Comparison of ENCODE assay signal across 27 cellular contexts in genomic region chr1:19375621-19376020, GRCh38.
DNase-seq lines count a peak whose midpoint lies in the region; ATAC-seq and TF ChIP-seq lines count a peak whose summit lies in the region.
"Had no signal": no experiment of that assay in that cellular context is flagged by ENCODE, and none has a peak within 500 bp of the region (broad histone marks: within the 10 kb centered on the region; RNA-seq: fewer than 3 reads in every experiment).

No MANE protein-coding gene starts in this region.

- peaks cover 13% of the 10 kb centered on the region for H3K36me3 Mint-ChIP-seq in activated naive CD4-positive, alpha-beta T cell treated with anti-CD3 and anti-CD28 coated beads, Interleukin-2, amount 50 U/mL, for 24 hours
- peaks cover 25% of the 10 kb centered on the region for H3K36me3 Mint-ChIP-seq in activated naive CD8-positive, alpha-beta T cell treated with anti-CD3 and anti-CD28 coated beads for 36 hours
- peaks cover 0 to 80% (median 8%) of the 10 kb centered on the region in 3 donors for H3K36me3 Mint-ChIP-seq in naive thymus-derived CD8-positive, alpha-beta T cell
- H3K36me3 Mint-ChIP-seq in WTC11, result peaks cover 29% of the 10 kb centered on the region

- no peak overlapping the region for H2AFZ ChIP-seq in hepatocyte
- H2AFZ ChIP-seq: parathyroid adenoma had no signal

- H4K20me1 ChIP-seq in hepatocyte (ENCODE audit: insufficient read depth, poor library complexity, severe bottlenecking), result no peaks in the 10 kb centered on the region

- TF ChIP-seq POLR2A in suprapubic skin (IDR thresholded peaks at IDR 0.05), result no peak

- no peaks in the 10 kb centered on the region for H3K27me3 Mint-ChIP-seq in activated naive CD4-positive, alpha-beta T cell treated with anti-CD3 and anti-CD28 coated beads, Interleukin-2, amount 50 U/mL, for 24 hours
- H3K27me3 Mint-ChIP-seq in activated naive CD8-positive, alpha-beta T cell treated with anti-CD3 and anti-CD28 coated beads for 36 hours, result no peaks in the 10 kb centered on the region
- no peaks in the 10 kb centered on the region for H3K27me3 Mint-ChIP-seq in naive thymus-derived CD8-positive, alpha-beta T cell
- H3K27me3 Mint-ChIP-seq in WTC11 (ENCODE audit: low read depth), result no peaks in the 10 kb centered on the region
- H3K27me3 Mint-ChIP-seq: naive B cell had no signal

- H3K9me3 Mint-ChIP-seq in activated naive CD4-positive, alpha-beta T cell treated with anti-CD3 and anti-CD28 coated beads, Interleukin-2, amount 50 U/mL, for 24 hours, result no peaks in the 10 kb centered on the region
- H3K9me3 Mint-ChIP-seq in activated naive CD8-positive, alpha-beta T cell treated with anti-CD3 and anti-CD28 coated beads for 36 hours, result no peaks in the 10 kb centered on the region
- no peaks in the 10 kb centered on the region for H3K9me3 Mint-ChIP-seq in naive thymus-derived CD8-positive, alpha-beta T cell
- no peaks in the 10 kb centered on the region for H3K9me3 Mint-ChIP-seq in WTC11
- H3K9me3 Mint-ChIP-seq: H9, naive B cell had no signal

- H3K27me3 ChIP-seq in suprapubic skin (no peaks in the 10 kb centered on the region), hepatocyte (no peaks in the 10 kb centered on the region)
- H3K27me3 ChIP-seq: right atrium auricular region, transverse colon had no signal

- H3K9me2 ChIP-seq in hepatocyte (replicated peaks; ENCODE audit: insufficient read depth), result no peaks in the 10 kb centered on the region

- no peak for TF ChIP-seq EP300 in suprapubic skin (IDR thresholded peaks at IDR 0.05)

- H3K79me2 ChIP-seq in hepatocyte, result peaks cover 4% of the 10 kb centered on the region

- peaks cover 37% of the 10 kb centered on the region for H3K4me1 ChIP-seq in suprapubic skin
- H3K4me1 ChIP-seq in hepatocyte (ENCODE audit: insufficient read depth), result peaks cover under 1% of the 10 kb centered on the region
- H3K4me1 ChIP-seq: parathyroid adenoma had no signal

- H3K36me3 ChIP-seq in suprapubic skin (peaks cover 77% of the 10 kb centered on the region), hepatocyte (replicated peaks; ENCODE audit: insufficient read depth, low read depth) (no peaks in the 10 kb centered on the region)

- POLR2A ChIA-PET in naive thymus-derived CD8-positive, alpha-beta T cell (lab: Charles Lee), result no interaction called here
- POLR2A ChIA-PET in WTC11 (lab: Charles Lee), result interaction anchor here (0.6 kb wide), 1 partner anchor 253 kb away, joined by 11 read pairs; no protein-coding TSS in a partner anchor

- DNase-seq in activated naive CD4-positive, alpha-beta T cell (lab: John Stamatoyannopoulos, UW), result no peak
- no peak for DNase-seq in activated naive CD8-positive, alpha-beta T cell treated with anti-CD3 and anti-CD28 coated beads for 36 hours
- DNase-seq in naive thymus-derived CD8-positive, alpha-beta T cell, result no peak
- DNase-seq in suprapubic skin (ENCODE audit: low spot score in 2 of 2) (no peak), hepatocyte (ENCODE audit: low spot score) (no peak), WTC11 (ENCODE audit: low spot score) (no peak)
- no peak for DNase-seq in activated effector memory CD4-positive, alpha-beta T cell treated with anti-CD3 and anti-CD28 coated beads, Interleukin-2, amount 50 U/mL, for 16 hours
- DNase-seq: activated CD4-positive, alpha-beta T cell treated with anti-CD3 and anti-CD28 coated beads, Interleukin-2, amount 50 U/mL, for 48 hours; AML-193; anterior cingulate cortex; GDM1; H9; head of caudate nucleus; left colon; mesendoderm; naive B cell; NCI-H2171; NCI-H524; PC-3; SHP77; stimulated activated CD4-positive, alpha-beta T cell treated with anti-CD3 and anti-CD28 coated beads, Interleukin-4, amount 100 ng/mL, for 4 hours; T1000; transverse colon had no signal

- no peak overlapping the region for H3K4me2 ChIP-seq in hepatocyte

- peaks cover 20% of the 10 kb centered on the region for H3K4me1 Mint-ChIP-seq in activated naive CD4-positive, alpha-beta T cell treated with anti-CD3 and anti-CD28 coated beads, Interleukin-2, amount 50 U/mL, for 24 hours
- H3K4me1 Mint-ChIP-seq in activated naive CD8-positive, alpha-beta T cell treated with anti-CD3 and anti-CD28 coated beads for 36 hours, result peaks cover 30% of the 10 kb centered on the region
- peaks cover 9 to 47% (median 21%) of the 10 kb centered on the region in 4 donors for H3K4me1 Mint-ChIP-seq in naive thymus-derived CD8-positive, alpha-beta T cell
- no peaks in the 10 kb centered on the region for H3K4me1 Mint-ChIP-seq in WTC11
- H3K4me1 Mint-ChIP-seq: H9 had no signal

- peak overlapping the region; percentile 26 for H3K27ac Mint-ChIP-seq in activated naive CD4-positive, alpha-beta T cell treated with anti-CD3 and anti-CD28 coated beads, Interleukin-2, amount 50 U/mL, for 24 hours
- peak overlapping the region; percentile 23 for H3K27ac Mint-ChIP-seq in activated naive CD8-positive, alpha-beta T cell treated with anti-CD3 and anti-CD28 coated beads for 36 hours
- peak overlapping the region in 6 of 10 donors; percentile 17 to 81 (median 60) for H3K27ac Mint-ChIP-seq in naive thymus-derived CD8-positive, alpha-beta T cell
- H3K27ac Mint-ChIP-seq in WTC11, result no peak overlapping the region
- H3K27ac Mint-ChIP-seq: H9 had no signal

- no peak overlapping the region for H3K4me3 Mint-ChIP-seq in activated naive CD4-positive, alpha-beta T cell treated with anti-CD3 and anti-CD28 coated beads, Interleukin-2, amount 50 U/mL, for 24 hours
- no peak overlapping the region for H3K4me3 Mint-ChIP-seq in activated naive CD8-positive, alpha-beta T cell treated with anti-CD3 and anti-CD28 coated beads for 36 hours
- no peak overlapping the region for H3K4me3 Mint-ChIP-seq in naive thymus-derived CD8-positive, alpha-beta T cell
- H3K4me3 Mint-ChIP-seq in WTC11, result no peak overlapping the region
- H3K4me3 Mint-ChIP-seq: H9, naive B cell had no signal

- 87% methylated on average over 3 of the region's 4 CpGs for WGBS in suprapubic skin
- WGBS in hepatocyte (ENCODE audit: low lambda C conversion rate, missing lambda C conversion rate), result 98% methylated on average over 4 of the region's 4 CpGs

- no peak for TF ChIP-seq CTCF in suprapubic skin (IDR thresholded peaks at IDR 0.05)
- no peak for TF ChIP-seq CTCF in hepatocyte (IDR thresholded peaks at IDR 0.05; ENCODE audit: poor library complexity)
- TF ChIP-seq CTCF in WTC11 (IDR thresholded peaks at IDR 0.05), result no peak

- peak overlapping the region; percentile 75 for H3K27ac ChIP-seq in suprapubic skin
- no peak overlapping the region for H3K27ac ChIP-seq in hepatocyte
- H3K27ac ChIP-seq: HL-60, parathyroid adenoma had no signal

- H3K9me3 ChIP-seq in suprapubic skin (no peaks in the 10 kb centered on the region), hepatocyte (ENCODE audit: low read depth) (no peaks in the 10 kb centered on the region)
- H3K9me3 ChIP-seq: right atrium auricular region, transverse colon had no signal

- no peak for ATAC-seq in naive thymus-derived CD8-positive, alpha-beta T cell
- no peak for ATAC-seq in WTC11
- ATAC-seq: left colon, PC-3 had no signal

- CTCF ChIA-PET in WTC11 (lab: Charles Lee), result interaction anchor here (0.7 to 2.6 kb wide), 13 partner anchors 9 to 279 kb away, joined by 3 to 21 read pairs (median 8); no protein-coding TSS in a partner anchor

- H3K4me3 ChIP-seq in suprapubic skin, result no peak overlapping the region
- H3K4me3 ChIP-seq in hepatocyte, result no peak overlapping the region
- H3K4me3 ChIP-seq: right atrium auricular region, transverse colon had no signal

TF ChIP-seq in WTC11, 78 proteins besides CTCF, POLR2A, EP300 and RAD21:
- TF ChIP-seq ZNF138 (CRISPR knock-in tag; conservative IDR thresholded peaks at IDR 0.05) (no peak), SMAD4 (CRISPR knock-in tag; IDR thresholded peaks at IDR 0.05) (no peak), RELA (CRISPR knock-in tag; IDR thresholded peaks at IDR 0.05; ENCODE audit: borderline replicate concordance) (no peak), ZNF281 (CRISPR knock-in tag; IDR thresholded peaks at IDR 0.05) (no peak), TCF7 (CRISPR knock-in tag; IDR thresholded peaks at IDR 0.05; ENCODE audit: low read depth) (no peak), FOXP1 (CRISPR knock-in tag; IDR thresholded peaks at IDR 0.05; ENCODE audit: borderline replicate concordance) (no peak), GRHL2 (CRISPR knock-in tag; IDR thresholded peaks at IDR 0.05; ENCODE audit: insufficient replicate concordance, severe bottlenecking) (no peak), ZNF423 (CRISPR knock-in tag; IDR thresholded peaks at IDR 0.05) (no peak)
- TF ChIP-seq, protein P1, sequence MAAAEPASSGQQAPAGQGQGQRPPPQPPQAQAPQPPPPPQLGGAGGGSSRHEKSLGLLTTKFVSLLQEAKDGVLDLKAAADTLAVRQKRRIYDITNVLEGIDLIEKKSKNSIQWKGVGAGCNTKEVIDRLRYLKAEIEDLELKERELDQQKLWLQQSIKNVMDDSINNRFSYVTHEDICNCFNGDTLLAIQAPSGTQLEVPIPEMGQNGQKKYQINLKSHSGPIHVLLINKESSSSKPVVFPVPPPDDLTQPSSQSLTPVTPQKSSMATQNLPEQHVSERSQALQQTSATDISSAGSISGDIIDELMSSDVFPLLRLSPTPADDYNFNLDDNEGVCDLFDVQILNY (CRISPR knock-in tag; IDR thresholded peaks at IDR 0.05), result no peak
- TF ChIP-seq, protein P2, sequence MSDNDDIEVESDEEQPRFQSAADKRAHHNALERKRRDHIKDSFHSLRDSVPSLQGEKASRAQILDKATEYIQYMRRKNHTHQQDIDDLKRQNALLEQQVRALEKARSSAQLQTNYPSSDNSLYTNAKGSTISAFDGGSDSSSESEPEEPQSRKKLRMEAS (CRISPR knock-in tag; IDR thresholded peaks at IDR 0.05), result no peak
